2 cellular contexts compared by ENCODE assay signal in genomic region chr17:81942167-81942553, GRCh38.
TF ChIP-seq lines count a peak whose summit lies in the region.

No MANE protein-coding gene starts in this region.

TF ChIP-seq in HEK293, 187 proteins besides CTCF, POLR2A, EP300 and RAD21:
- TF ChIP-seq ZNF221 (tag by site-specific recombination; IDR thresholded peaks at IDR 0.05; ENCODE audit: borderline replicate concordance) (no peak), ZNF521 (tag by site-specific recombination; IDR thresholded peaks at IDR 0.05) (no peak), GLI2 (tag by site-specific recombination; IDR thresholded peaks at IDR 0.05; ENCODE audit: borderline replicate concordance, low read depth) (no peak), ZNF76 (tag by site-specific recombination; IDR thresholded peaks at IDR 0.05; ENCODE audit: borderline replicate concordance, low read depth) (no peak), SP7 (tag by site-specific recombination; IDR thresholded peaks at IDR 0.05) (0 out of 2 replicates have a peak, but pooled peaks have one; percentile 5), ZNF274 (IDR thresholded peaks at IDR 0.05; ENCODE audit: low read length) (no peak), ZNF274 (tag by site-specific recombination; IDR thresholded peaks at IDR 0.05; ENCODE audit: borderline replicate concordance) (no peak), IKZF3 (tag by site-specific recombination; IDR thresholded peaks at IDR 0.05) (no peak), ZNF37A (tag by site-specific recombination; IDR thresholded peaks at IDR 0.05) (no peak), ZNF354C (tag by site-specific recombination; IDR thresholded peaks at IDR 0.05; ENCODE audit: borderline replicate concordance, low read depth) (no peak), ZNF791 (tag by site-specific recombination; IDR thresholded peaks at IDR 0.05) (no peak), ZSCAN4 (tag by site-specific recombination; IDR thresholded peaks at IDR 0.05) (no peak), ZFHX2 (tag by site-specific recombination; conservative IDR thresholded peaks at IDR 0.05) (0 out of 2 replicates have a peak, but pooled peaks have one; percentile 3), MZF1 (tag by site-specific recombination; IDR thresholded peaks at IDR 0.05; ENCODE audit: borderline replicate concordance) (no peak), ZBTB20 (tag by site-specific recombination; IDR thresholded peaks at IDR 0.05) (no peak), ZNF548 (tag by site-specific recombination; IDR thresholded peaks at IDR 0.05) (no peak)

TF ChIP-seq in K562, 482 proteins besides CTCF, POLR2A, EP300 and RAD21:
- TF ChIP-seq ZNF707 (CRISPR knock-in tag; conservative IDR thresholded peaks at IDR 0.05) (no peak), GATAD2B (IDR thresholded peaks at IDR 0.05; ENCODE audit: borderline replicate concordance) (no peak), PCBP1 (IDR thresholded peaks at IDR 0.05; ENCODE audit: low read depth, low read length, poor library complexity, severe bottlenecking) (peak; percentile 29), KDM4B (IDR thresholded peaks at IDR 0.05; ENCODE audit: borderline replicate concordance in 2 of 2, low read depth in 1 of 2) (no peak), CEBPG (CRISPR knock-in tag; IDR thresholded peaks at IDR 0.05) (no peak), CEBPG (tag; conservative IDR thresholded peaks at IDR 0.05 in 1 of 2, IDR thresholded peaks at IDR 0.05 in 1 of 2) (no peak)
- TF ChIP-seq, protein P1, sequence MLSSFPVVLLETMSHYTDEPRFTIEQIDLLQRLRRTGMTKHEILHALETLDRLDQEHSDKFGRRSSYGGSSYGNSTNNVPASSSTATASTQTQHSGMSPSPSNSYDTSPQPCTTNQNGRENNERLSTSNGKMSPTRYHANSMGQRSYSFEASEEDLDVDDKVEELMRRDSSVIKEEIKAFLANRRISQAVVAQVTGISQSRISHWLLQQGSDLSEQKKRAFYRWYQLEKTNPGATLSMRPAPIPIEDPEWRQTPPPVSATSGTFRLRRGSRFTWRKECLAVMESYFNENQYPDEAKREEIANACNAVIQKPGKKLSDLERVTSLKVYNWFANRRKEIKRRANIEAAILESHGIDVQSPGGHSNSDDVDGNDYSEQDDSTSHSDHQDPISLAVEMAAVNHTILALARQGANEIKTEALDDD (IDR thresholded peaks at IDR 0.05), result no peak
